In the genomic region with DNA sequence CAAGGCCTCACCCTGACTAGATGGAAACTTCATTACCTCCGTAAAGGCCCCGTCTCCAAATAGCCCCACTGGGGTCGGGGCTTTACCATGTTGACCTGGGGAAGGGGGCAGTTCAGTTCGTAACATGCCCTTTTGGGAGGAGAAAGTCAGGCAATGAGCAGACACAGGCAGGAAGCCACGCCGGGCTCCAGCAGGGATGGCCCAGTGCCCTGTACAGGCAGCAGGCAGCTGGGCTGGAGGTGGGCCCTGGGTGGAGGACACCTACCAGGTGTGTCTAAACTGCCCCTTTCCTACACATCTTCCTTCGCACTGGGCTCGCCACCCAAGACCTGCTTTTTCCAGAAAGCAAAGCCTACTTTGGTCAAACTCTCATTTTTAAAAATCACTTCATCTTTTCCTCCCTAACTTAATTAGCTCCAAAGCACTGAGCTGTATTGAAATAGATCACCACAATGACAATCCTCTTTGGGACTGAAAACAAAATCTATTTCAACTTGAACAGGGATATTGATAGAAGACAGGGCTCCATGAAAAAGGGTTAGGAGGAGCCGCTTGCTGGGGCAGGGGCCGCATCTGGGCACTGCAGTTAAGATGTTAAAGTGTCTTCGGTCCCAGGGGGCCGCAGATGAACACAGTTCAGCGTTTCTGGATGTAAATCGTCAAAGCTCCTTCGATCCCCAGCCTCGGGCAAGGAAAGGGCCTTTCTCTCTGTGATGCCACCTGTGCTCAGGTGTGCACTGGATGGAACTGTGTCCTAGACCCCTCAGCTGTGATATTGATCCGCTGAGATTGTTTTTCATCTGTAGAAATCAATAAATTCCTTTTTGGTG, we compare ENCODE assay signal across 19 cellular contexts.
A peak's percentile ranks its signal among the peaks of the same experiment; 100 is the strongest.
DNase-seq lines count a peak whose midpoint lies in the region; ATAC-seq, FAIRE-seq and TF ChIP-seq lines count a peak whose summit lies in the region.
"Had no signal": no experiment of that assay in that cellular context is flagged by ENCODE, and none has a peak within 500 bp of the region (broad histone marks: within the 10 kb centered on the region; RNA-seq: fewer than 3 reads in every experiment).

No MANE protein-coding gene starts in this region.

- H4K20me1 ChIP-seq in BLaER1, result no peaks in the 10 kb centered on the region

- POLR2A ChIA-PET in CD8-positive, alpha-beta T cell (lab: Charles Lee), result no interaction called here

- H3K4me3 Mint-ChIP-seq in CD8-positive, alpha-beta T cell, result no peak overlapping the region
- H3K4me3 Mint-ChIP-seq in progenitor cell of endocrine pancreas (ENCODE audit: low read depth), result no peak overlapping the region
- H3K4me3 Mint-ChIP-seq: B cell; CD4-positive, alpha-beta T cell; HFFc6 had no signal

- H3K9me3 ChIP-seq in BLaER1 (no peaks in the 10 kb centered on the region), kidney (ENCODE audit: control insufficient read depth in 1 of 2, low read length in 2 of 2) (no peaks in the 10 kb centered on the region)
- H3K9me3 ChIP-seq in CD8-positive, alpha-beta T cell (ENCODE audit: low read length), result no peaks in the 10 kb centered on the region

- H3K4me1 ChIP-seq in BLaER1, result peaks cover 58% of the 10 kb centered on the region
- no peaks in the 10 kb centered on the region for H3K4me1 ChIP-seq in CD8-positive, alpha-beta T cell (ENCODE audit: insufficient read depth, low read length)
- H3K4me1 ChIP-seq in kidney (ENCODE audit: control insufficient read depth in 1 of 2, insufficient read depth in 1 of 2, low read depth in 1 of 2, low read length in 2 of 2), result peaks cover 5 to 6% of the 10 kb centered on the region in 2 donors

- no peaks in the 10 kb centered on the region for H3K27me3 Mint-ChIP-seq in CD8-positive, alpha-beta T cell (ENCODE audit: low read depth)
- no peaks in the 10 kb centered on the region for H3K27me3 Mint-ChIP-seq in progenitor cell of endocrine pancreas
- H3K27me3 Mint-ChIP-seq: B cell; CD4-positive, alpha-beta T cell had no signal

- H3K36me3 ChIP-seq in BLaER1 (no peaks in the 10 kb centered on the region), kidney (ENCODE audit: control insufficient read depth in 1 of 2, insufficient read depth in 2 of 2, low read length in 2 of 2) (peaks cover 4% of the 10 kb centered on the region in 2 donors)
- no peaks in the 10 kb centered on the region for H3K36me3 ChIP-seq in CD8-positive, alpha-beta T cell (ENCODE audit: insufficient read depth, low read length)

- no peak for DNase-seq in CD8-positive, alpha-beta T cell
- DNase-seq in kidney, result peak; percentile 72
- DNase-seq in progenitor cell of endocrine pancreas (ENCODE audit: low spot score, unreplicated experiment), result no peak
- DNase-seq in NOMO-1 (lab: John Stamatoyannopoulos, UW; ENCODE audit: unreplicated experiment in 2 of 2), result no peak
- DNase-seq in coronary artery (ENCODE audit: low spot score), result no peak
- DNase-seq: CD4-positive, alpha-beta T cell; DMS153; DMS79; GDM1; GOT3; H7; HFFc6 had no signal

- H3K27me3 ChIP-seq in BLaER1, result peaks cover 3% of the 10 kb centered on the region; the same call in 1 of the 2 replicates
- H3K27me3 ChIP-seq in CD8-positive, alpha-beta T cell (ENCODE audit: insufficient read depth, low read length), result no peaks in the 10 kb centered on the region

- CTCF ChIA-PET in CD8-positive, alpha-beta T cell (lab: Charles Lee), result interaction anchor here (0.7 kb wide), 1 partner anchor 18 kb away, joined by 3 read pairs; no protein-coding TSS in a partner anchor

- H3K4me1 Mint-ChIP-seq in CD8-positive, alpha-beta T cell (ENCODE audit: low read depth), result no peaks in the 10 kb centered on the region
- H3K4me1 Mint-ChIP-seq in progenitor cell of endocrine pancreas (ENCODE audit: low read depth), result peaks cover 32% of the 10 kb centered on the region
- H3K4me1 Mint-ChIP-seq: B cell had no signal

- TF ChIP-seq CTCF in CD8-positive, alpha-beta T cell (IDR thresholded peaks at IDR 0.05), result no peak
- TF ChIP-seq CTCF in kidney (IDR thresholded peaks at IDR 0.05; ENCODE audit: borderline replicate concordance, extremely low read depth, insufficient read depth) (no peak), progenitor cell of endocrine pancreas (IDR thresholded peaks at IDR 0.05; ENCODE audit: unreplicated experiment) (no peak), coronary artery (IDR thresholded peaks at IDR 0.05) (no peak)

- peaks cover 34% of the 10 kb centered on the region for H3K36me3 Mint-ChIP-seq in CD8-positive, alpha-beta T cell
- H3K36me3 Mint-ChIP-seq in progenitor cell of endocrine pancreas (ENCODE audit: insufficient read depth), result peaks cover 12% of the 10 kb centered on the region

- intact Hi-C loops in CD8-positive, alpha-beta T cell (cut with DNase I, micrococcal nuclease), result no loop called here
- intact Hi-C loops in kidney (cut with DNase I), result no loop called here

- no peaks in the 10 kb centered on the region for H3K9me3 Mint-ChIP-seq in CD8-positive, alpha-beta T cell
- H3K9me3 Mint-ChIP-seq in progenitor cell of endocrine pancreas (ENCODE audit: low read depth), result no peaks in the 10 kb centered on the region
- H3K9me3 Mint-ChIP-seq: CD4-positive, alpha-beta T cell; HFFc6 had no signal

- H3K4me2 ChIP-seq in BLaER1, result peak overlapping the region; percentile 88

- FAIRE-seq in kidney (lab: Jason Lieb, UNC), result no peak
- FAIRE-seq: GM12892, GM18507 had no signal

- H3K27ac ChIP-seq in BLaER1 (peak overlapping the region; percentile 43; the same call in 1 of the 2 replicates), kidney (ENCODE audit: low read depth in 2 of 2, low read length in 2 of 2) (no peak overlapping the region), coronary artery (no peak overlapping the region)
- no peak overlapping the region for H3K27ac ChIP-seq in CD8-positive, alpha-beta T cell (ENCODE audit: low read depth, low read length)
- H3K27ac ChIP-seq: C4-2B had no signal

- peak overlapping the region; percentile 17 for H3K27ac Mint-ChIP-seq in CD8-positive, alpha-beta T cell
- peak overlapping the region; percentile 91 for H3K27ac Mint-ChIP-seq in progenitor cell of endocrine pancreas
- H3K27ac Mint-ChIP-seq: B cell; CD4-positive, alpha-beta T cell; HFFc6 had no signal

- H3K4me3 ChIP-seq in BLaER1, result no peak overlapping the region
- H3K4me3 ChIP-seq in CD8-positive, alpha-beta T cell (ENCODE audit: low read depth, low read length), result no peak overlapping the region
- H3K4me3 ChIP-seq in kidney (ENCODE audit: low read length in 2 of 2), result no peak overlapping the region
- H3K4me3 ChIP-seq in coronary artery, result no peak overlapping the region

- H3K9ac ChIP-seq in BLaER1 (no peak overlapping the region; the same call in 1 of the 2 replicates), kidney (ENCODE audit: low read length in 2 of 2) (no peak overlapping the region)

- no peak for ATAC-seq in CD8-positive, alpha-beta T cell
- ATAC-seq in HG03521 (IDR thresholded peaks at IDR 0.05; ENCODE audit: unreplicated experiment), result no peak
- ATAC-seq: HCT116 had no signal
